Comparison of ENCODE assay signal across 12 cellular contexts in genomic region chr14:43795600-43796228, GRCh38.
DNase-seq lines count a peak whose midpoint lies in the region; ATAC-seq and TF ChIP-seq lines count a peak whose summit lies in the region.
"Had no signal": no experiment of that assay in that cellular context is flagged by ENCODE, and none has a peak within 500 bp of the region (broad histone marks: within the 10 kb centered on the region; RNA-seq: fewer than 3 reads in every experiment).

No MANE protein-coding gene starts in this region.

- H3K4me3 ChIP-seq in HAP-1 (no peak overlapping the region), endodermal cell (ENCODE audit: low read length) (no peak overlapping the region), BE2C (ENCODE audit: low read depth, low read length) (no peak overlapping the region)

- H3K9ac ChIP-seq in endodermal cell (ENCODE audit: extremely low read depth, low read length, poor library complexity, severe bottlenecking), result no peak overlapping the region

- no peaks in the 10 kb centered on the region for H3K36me3 Mint-ChIP-seq in endodermal cell (ENCODE audit: low read depth)
- no peaks in the 10 kb centered on the region for H3K36me3 Mint-ChIP-seq in nephron progenitor cell (ENCODE audit: low read depth)
- H3K36me3 Mint-ChIP-seq: activated naive CD8-positive, alpha-beta T cell had no signal

- DNase-seq in HAP-1 (ENCODE audit: low spot score in 2 of 2), result peak; percentile 24 to 65
- peak; percentile 12 for DNase-seq in NCI-H2196 treated with DMSO at 0.1 percent for 48 hours (lab: John Stamatoyannopoulos, UW; ENCODE audit: unreplicated experiment)
- DNase-seq in endodermal cell, result no peak
- DNase-seq in nephron progenitor cell, result no peak
- no peak for DNase-seq in substantia nigra (lab: John Stamatoyannopoulos, UW)
- DNase-seq in NK-92 treated with Interleukin-12 subunit alpha and Interleukin-12 subunit beta, amount 100 ng/mL, for 24 hours (lab: John Stamatoyannopoulos, UW), result no peak
- DNase-seq in BE2C, result no peak
- DNase-seq: GDM1, T1000 had no signal

- H3K27ac ChIP-seq in endodermal cell (ENCODE audit: low read depth, low read length) (no peak overlapping the region), substantia nigra (ENCODE audit: low read depth, low read length, poor library complexity, severe bottlenecking) (no peak overlapping the region)
- H3K27ac ChIP-seq: neutrophil had no signal

- no peaks in the 10 kb centered on the region for H3K27me3 ChIP-seq in HAP-1 (ENCODE audit: low read depth)
- H3K27me3 ChIP-seq in endodermal cell (ENCODE audit: control insufficient read depth, insufficient read depth, low read length, poor library complexity, severe bottlenecking), result no peaks in the 10 kb centered on the region
- H3K27me3 ChIP-seq in BE2C, result no peaks in the 10 kb centered on the region
- H3K27me3 ChIP-seq: neutrophil had no signal

- H3K4me3 Mint-ChIP-seq in endodermal cell (no peak overlapping the region), nephron progenitor cell (no peak overlapping the region)
- H3K4me3 Mint-ChIP-seq: activated naive CD8-positive, alpha-beta T cell had no signal

- H3K27me3 Mint-ChIP-seq in endodermal cell (ENCODE audit: insufficient read depth), result no peaks in the 10 kb centered on the region
- peaks cover 3% of the 10 kb centered on the region for H3K27me3 Mint-ChIP-seq in nephron progenitor cell (ENCODE audit: low read depth, poor library complexity)
- H3K27me3 Mint-ChIP-seq: activated naive CD8-positive, alpha-beta T cell had no signal

- TF ChIP-seq CTCF in endodermal cell (conservative IDR thresholded peaks at IDR 0.05) (peak; percentile 77), nephron progenitor cell (IDR thresholded peaks at IDR 0.05) (peak; percentile 54), BE2C (IDR thresholded peaks at IDR 0.05; ENCODE audit: low read depth, low read length) (no peak)

- H3K36me3 ChIP-seq in HAP-1 (replicated peaks) (no peaks in the 10 kb centered on the region), endodermal cell (ENCODE audit: control insufficient read depth, insufficient read depth, low read length) (no peaks in the 10 kb centered on the region), BE2C (no peaks in the 10 kb centered on the region)
- H3K36me3 ChIP-seq: neutrophil had no signal

- H3K4me1 ChIP-seq in HAP-1 (peaks cover 9% of the 10 kb centered on the region; the same call in 1 of the 2 replicates), endodermal cell (ENCODE audit: control insufficient read depth, insufficient read depth, low read length) (peaks cover 5% of the 10 kb centered on the region), BE2C (no peaks in the 10 kb centered on the region)

- H3K9me3 ChIP-seq in HAP-1 (no peaks in the 10 kb centered on the region), endodermal cell (ENCODE audit: control insufficient read depth, low read length) (peaks cover 3% of the 10 kb centered on the region), BE2C (no peaks in the 10 kb centered on the region)
- H3K9me3 ChIP-seq: neutrophil had no signal

- H3K27ac Mint-ChIP-seq in endodermal cell (no peak overlapping the region), nephron progenitor cell (no peak overlapping the region)
- H3K27ac Mint-ChIP-seq: activated naive CD8-positive, alpha-beta T cell had no signal

- in situ Hi-C loops in HAP-1 (cut with MboI; ENCODE audit: low sequenced_read_pairs), result loop anchor here (25.0 kb wide), 1 partner anchor 283 kb away; no protein-coding TSS in a partner anchor

- no peak for ATAC-seq in HG02610 (IDR thresholded peaks at IDR 0.05; ENCODE audit: unreplicated experiment)

- H3K9me3 Mint-ChIP-seq in endodermal cell (no peaks in the 10 kb centered on the region), nephron progenitor cell (no peaks in the 10 kb centered on the region)

- peaks cover 6% of the 10 kb centered on the region for H3K4me1 Mint-ChIP-seq in endodermal cell
- no peaks in the 10 kb centered on the region for H3K4me1 Mint-ChIP-seq in nephron progenitor cell

Comparison
In these comparisons a context has a peak if more than half of its experiments do, and no peak if none do; other contexts are left out.
1. DNase-seq: peak in HAP-1 (2 of 2) and NCI-H2196 treated with DMSO at 0.1 percent for 48 hours (single experiment); none in endodermal cell (single experiment), nephron progenitor cell (single experiment), substantia nigra (0 of 49), NK-92 treated with Interleukin-12 subunit alpha and Interleukin-12 subunit beta, amount 100 ng/mL, for 24 hours (single experiment) and BE2C (single experiment).